27 cellular contexts compared by ENCODE assay signal in genomic region chr18:3071676-3072075, GRCh38.
"Had no signal": no experiment of that assay in that cellular context is flagged by ENCODE, and none has a peak within 500 bp of the region (broad histone marks: within the 10 kb centered on the region; RNA-seq: fewer than 3 reads in every experiment).

No MANE protein-coding gene starts in this region.

- H3K4me3 Mint-ChIP-seq: central memory CD8-positive, alpha-beta T cell; immature natural killer cell; naive thymus-derived CD4-positive, alpha-beta T cell; nephron; stimulated activated naive B cell treated with anti-CD40 and anti-IgM and Interleukin-4, amounts not matched to agents 10 μg/mL and 1 μg/mL and 100 μg/mL, for 72 hours had no signal

- FAIRE-seq: endometrium, frontal cortex, keratinocyte had no signal

- H3K4me1 ChIP-seq: psoas muscle, sigmoid colon, testis, tibial artery, upper lobe of left lung, uterus had no signal

- H3K27ac ChIP-seq: coronary artery, ovary, psoas muscle, sigmoid colon, spleen, testis, tibial artery, upper lobe of left lung, uterus had no signal

- ATAC-seq: naive thymus-derived CD4-positive, alpha-beta T cell; psoas muscle; right cardiac atrium; stimulated activated naive B cell treated with anti-CD40 and anti-IgM and Interleukin-4, amounts not matched to agents 10 μg/mL and 1 μg/mL and 100 μg/mL, for 72 hours had no signal

- H3K9me3 Mint-ChIP-seq: central memory CD8-positive, alpha-beta T cell; immature natural killer cell; naive thymus-derived CD4-positive, alpha-beta T cell; nephron; stimulated activated naive B cell treated with anti-CD40 and anti-IgM and Interleukin-4, amounts not matched to agents 10 μg/mL and 1 μg/mL and 100 μg/mL, for 72 hours had no signal

- H3K4me3 ChIP-seq: coronary artery, ovary, psoas muscle, sigmoid colon, spleen, testis, tibial artery, upper lobe of left lung, uterus had no signal

- H3K9me3 ChIP-seq: ovary, psoas muscle, sigmoid colon, spleen, testis, tibial artery, upper lobe of left lung, uterus had no signal

- H3K36me3 Mint-ChIP-seq: immature natural killer cell; stimulated activated naive B cell treated with anti-CD40 and anti-IgM and Interleukin-4, amounts not matched to agents 10 μg/mL and 1 μg/mL and 100 μg/mL, for 72 hours had no signal

- H3K27me3 ChIP-seq: ovary, sigmoid colon, spleen, testis, tibial artery, upper lobe of left lung, uterus had no signal

- H3K27ac Mint-ChIP-seq: immature natural killer cell; naive thymus-derived CD4-positive, alpha-beta T cell; stimulated activated naive B cell treated with anti-CD40 and anti-IgM and Interleukin-4, amounts not matched to agents 10 μg/mL and 1 μg/mL and 100 μg/mL, for 72 hours had no signal

- H3K27me3 Mint-ChIP-seq: central memory CD8-positive, alpha-beta T cell; naive thymus-derived CD4-positive, alpha-beta T cell; stimulated activated naive B cell treated with anti-CD40 and anti-IgM and Interleukin-4, amounts not matched to agents 10 μg/mL and 1 μg/mL and 100 μg/mL, for 72 hours had no signal

- H3K36me3 ChIP-seq: ovary, spleen, upper lobe of left lung, uterus had no signal

- DNase-seq: dermis blood vessel endothelial cell; effector memory CD4-positive, alpha-beta T cell; erythroblast; hypothalamus; immature natural killer cell; mesenchymal stem cell; midbrain; naive thymus-derived CD4-positive, alpha-beta T cell; nucleus accumbens; ovary; psoas muscle; right cardiac atrium; sigmoid colon; spleen; stimulated activated CD4-positive, alpha-beta T cell treated with anti-CD3 and anti-CD28 coated beads, Interleukin-2, amount 100 ng/mL, for 48 hours; stimulated activated naive B cell treated with anti-CD40 and anti-IgM and Interleukin-4, amounts not matched to agents 10 μg/mL and 1 μg/mL and 100 μg/mL, for 72 hours; substantia nigra; testis; tibial artery; upper lobe of left lung; uterus had no signal
